In the genomic region with DNA sequence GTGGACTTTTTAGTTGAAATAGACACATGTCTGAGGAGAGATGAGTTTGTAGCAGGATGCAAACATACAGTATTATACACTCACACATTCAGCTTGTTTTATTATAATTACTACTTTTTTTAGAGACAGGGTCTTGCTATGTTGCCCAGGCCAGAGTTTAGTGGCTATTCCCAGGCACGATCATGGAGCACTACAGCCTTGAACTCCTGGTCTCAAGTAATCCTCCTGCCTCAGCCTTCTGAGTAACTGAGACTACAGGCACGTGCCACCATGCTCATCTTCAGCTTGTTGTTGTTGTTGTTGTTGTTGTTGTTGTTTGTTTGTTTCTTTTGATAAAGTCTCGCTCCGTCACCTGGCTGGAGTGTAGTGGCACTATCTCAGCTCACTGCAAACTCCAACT, we compare ENCODE assay signal across 1 cellular context.
TF ChIP-seq lines count a peak whose summit lies in the region.

No MANE protein-coding gene starts in this region.

TF ChIP-seq in HCT116, 20 proteins besides CTCF, POLR2A, EP300 and RAD21 (continued from another document):
- TF ChIP-seq, protein P1, sequence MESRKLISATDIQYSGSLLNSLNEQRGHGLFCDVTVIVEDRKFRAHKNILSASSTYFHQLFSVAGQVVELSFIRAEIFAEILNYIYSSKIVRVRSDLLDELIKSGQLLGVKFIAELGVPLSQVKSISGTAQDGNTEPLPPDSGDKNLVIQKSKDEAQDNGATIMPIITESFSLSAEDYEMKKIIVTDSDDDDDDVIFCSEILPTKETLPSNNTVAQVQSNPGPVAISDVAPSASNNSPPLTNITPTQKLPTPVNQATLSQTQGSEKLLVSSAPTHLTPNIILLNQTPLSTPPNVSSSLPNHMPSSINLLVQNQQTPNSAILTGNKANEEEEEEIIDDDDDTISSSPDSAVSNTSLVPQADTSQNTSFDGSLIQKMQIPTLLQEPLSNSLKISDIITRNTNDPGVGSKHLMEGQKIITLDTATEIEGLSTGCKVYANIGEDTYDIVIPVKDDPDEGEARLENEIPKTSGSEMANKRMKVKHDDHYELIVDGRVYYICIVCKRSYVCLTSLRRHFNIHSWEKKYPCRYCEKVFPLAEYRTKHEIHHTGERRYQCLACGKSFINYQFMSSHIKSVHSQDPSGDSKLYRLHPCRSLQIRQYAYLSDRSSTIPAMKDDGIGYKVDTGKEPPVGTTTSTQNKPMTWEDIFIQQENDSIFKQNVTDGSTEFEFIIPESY (IDR thresholded peaks at IDR 0.05; ENCODE audit: extremely low read depth, insufficient replicate concordance, low read length) = no peak
- TF ChIP-seq EZH2 (IDR thresholded peaks at IDR 0.05) (no peak), CEBPB (IDR thresholded peaks at IDR 0.05; ENCODE audit: low read depth) (no peak), CBX3 (IDR thresholded peaks at IDR 0.05; ENCODE audit: low read depth) (no peak), ZNF274 (IDR thresholded peaks at IDR 0.05; ENCODE audit: low read depth, low read length) (no peak), ELF1 (IDR thresholded peaks at IDR 0.05; ENCODE audit: borderline replicate concordance, low read depth) (no peak), YY1 (IDR thresholded peaks at IDR 0.05; ENCODE audit: extremely low read depth, insufficient replicate concordance, low read depth, low read length) (no peak), FOSL1 (IDR thresholded peaks at IDR 0.05; ENCODE audit: low read depth) (no peak), EGR1 (IDR thresholded peaks at IDR 0.05; ENCODE audit: low read depth) (no peak), POLR2AphosphoS5 (IDR thresholded peaks at IDR 0.05; ENCODE audit: low read depth, low read length) (no peak), JUND (IDR thresholded peaks at IDR 0.05) (no peak), SRF (IDR thresholded peaks at IDR 0.05; ENCODE audit: low read depth) (no peak), ZFX (IDR thresholded peaks at IDR 0.05) (no peak)
- TF ChIP-seq, protein P2, sequence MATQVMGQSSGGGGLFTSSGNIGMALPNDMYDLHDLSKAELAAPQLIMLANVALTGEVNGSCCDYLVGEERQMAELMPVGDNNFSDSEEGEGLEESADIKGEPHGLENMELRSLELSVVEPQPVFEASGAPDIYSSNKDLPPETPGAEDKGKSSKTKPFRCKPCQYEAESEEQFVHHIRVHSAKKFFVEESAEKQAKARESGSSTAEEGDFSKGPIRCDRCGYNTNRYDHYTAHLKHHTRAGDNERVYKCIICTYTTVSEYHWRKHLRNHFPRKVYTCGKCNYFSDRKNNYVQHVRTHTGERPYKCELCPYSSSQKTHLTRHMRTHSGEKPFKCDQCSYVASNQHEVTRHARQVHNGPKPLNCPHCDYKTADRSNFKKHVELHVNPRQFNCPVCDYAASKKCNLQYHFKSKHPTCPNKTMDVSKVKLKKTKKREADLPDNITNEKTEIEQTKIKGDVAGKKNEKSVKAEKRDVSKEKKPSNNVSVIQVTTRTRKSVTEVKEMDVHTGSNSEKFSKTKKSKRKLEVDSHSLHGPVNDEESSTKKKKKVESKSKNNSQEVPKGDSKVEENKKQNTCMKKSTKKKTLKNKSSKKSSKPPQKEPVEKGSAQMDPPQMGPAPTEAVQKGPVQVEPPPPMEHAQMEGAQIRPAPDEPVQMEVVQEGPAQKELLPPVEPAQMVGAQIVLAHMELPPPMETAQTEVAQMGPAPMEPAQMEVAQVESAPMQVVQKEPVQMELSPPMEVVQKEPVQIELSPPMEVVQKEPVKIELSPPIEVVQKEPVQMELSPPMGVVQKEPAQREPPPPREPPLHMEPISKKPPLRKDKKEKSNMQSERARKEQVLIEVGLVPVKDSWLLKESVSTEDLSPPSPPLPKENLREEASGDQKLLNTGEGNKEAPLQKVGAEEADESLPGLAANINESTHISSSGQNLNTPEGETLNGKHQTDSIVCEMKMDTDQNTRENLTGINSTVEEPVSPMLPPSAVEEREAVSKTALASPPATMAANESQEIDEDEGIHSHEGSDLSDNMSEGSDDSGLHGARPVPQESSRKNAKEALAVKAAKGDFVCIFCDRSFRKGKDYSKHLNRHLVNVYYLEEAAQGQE (IDR thresholded peaks at IDR 0.05; ENCODE audit: low read depth) = no peak
- TF ChIP-seq, protein P3, sequence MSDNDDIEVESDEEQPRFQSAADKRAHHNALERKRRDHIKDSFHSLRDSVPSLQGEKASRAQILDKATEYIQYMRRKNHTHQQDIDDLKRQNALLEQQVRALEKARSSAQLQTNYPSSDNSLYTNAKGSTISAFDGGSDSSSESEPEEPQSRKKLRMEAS (IDR thresholded peaks at IDR 0.05) = no peak
- TF ChIP-seq, protein P4, sequence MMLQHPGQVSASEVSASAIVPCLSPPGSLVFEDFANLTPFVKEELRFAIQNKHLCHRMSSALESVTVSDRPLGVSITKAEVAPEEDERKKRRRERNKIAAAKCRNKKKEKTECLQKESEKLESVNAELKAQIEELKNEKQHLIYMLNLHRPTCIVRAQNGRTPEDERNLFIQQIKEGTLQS (IDR thresholded peaks at IDR 0.05) = no peak
